In the genomic region with DNA sequence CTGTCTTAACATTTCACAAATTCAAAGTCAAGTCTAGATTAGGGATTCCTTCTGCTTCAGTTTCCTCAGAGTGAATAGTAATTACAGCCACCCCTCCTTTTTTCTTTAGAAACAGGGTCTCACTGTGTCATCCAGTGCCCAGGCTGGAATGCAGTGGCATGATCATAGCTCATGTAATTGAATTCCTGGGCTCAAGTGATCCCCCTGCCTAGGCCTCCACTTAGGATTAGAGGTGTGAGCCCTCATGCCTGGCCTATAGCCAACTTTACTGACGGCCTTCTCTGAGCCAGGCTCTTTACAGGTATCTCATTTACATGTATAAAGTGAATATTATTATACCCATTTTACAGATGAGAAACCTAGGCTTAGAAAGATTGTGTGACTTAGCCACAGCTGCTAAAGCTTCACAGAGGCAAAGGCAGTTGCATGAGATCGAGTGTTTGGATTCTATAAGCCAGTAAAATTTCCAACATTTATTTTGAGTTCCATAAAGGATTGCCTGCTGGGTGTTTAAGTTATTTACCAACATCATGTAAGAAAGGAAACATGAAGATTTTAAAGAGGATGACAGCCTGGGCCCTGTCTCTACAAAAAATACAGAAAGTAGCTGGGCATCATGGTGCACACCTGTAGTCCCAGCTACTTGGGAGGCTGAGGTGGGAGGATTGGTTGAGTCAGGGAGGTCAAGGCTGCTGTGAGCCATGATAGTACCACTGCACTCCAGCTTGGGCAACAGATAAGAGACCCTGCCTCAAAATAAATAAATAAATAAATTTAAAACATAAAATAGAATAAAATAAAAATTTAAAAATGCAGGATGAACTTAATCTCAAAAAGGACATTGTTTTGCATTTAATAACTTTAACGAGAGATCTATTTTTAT, we compare ENCODE assay signal across 8 cellular contexts. TPM values are rescaled to one million over a fixed set of nuclear protein-coding genes. Genes with fewer than 3 reads are reported as not detected.
DNase-seq lines count a peak whose midpoint lies in the region; ATAC-seq and TF ChIP-seq lines count a peak whose summit lies in the region.

No MANE protein-coding gene starts in this region.

- H3K4me2 ChIP-seq in mesenchymal stem cell (ENCODE audit: low read length, poor library complexity, severe bottlenecking): peak overlapping the region; percentile 92
- H3K4me2 ChIP-seq in neuronal stem cell (ENCODE audit: insufficient read depth, low read length, poor library complexity, severe bottlenecking): no peak overlapping the region

- no peak for DNase-seq in AG09309 (ENCODE audit: low read depth)
- DNase-seq in HFFc6: no peak
- no peak for DNase-seq in ascending aorta (ENCODE audit: low spot score in 2 of 2)
- no peak for DNase-seq in mesenchymal stem cell
- DNase-seq in neuronal stem cell (ENCODE audit: low spot score): no peak
- no peak for DNase-seq in GM10266 (ENCODE audit: extremely low spot score)
- no peak for DNase-seq in SHP77 (lab: John Stamatoyannopoulos, UW)

- H3K23ac ChIP-seq in mesenchymal stem cell (ENCODE audit: low read length in 2 of 2): no peak overlapping the region
- H3K23ac ChIP-seq in neuronal stem cell (ENCODE audit: low read depth, low read length, poor library complexity): no peak overlapping the region

- H3K36me3 ChIP-seq in ascending aorta (peaks cover 4% of the 10 kb centered on the region in 2 donors), mesenchymal stem cell (ENCODE audit: control insufficient read depth in 1 of 2, insufficient read depth in 2 of 2, low read depth in 1 of 2, low read length in 2 of 2) (peaks cover 11 to 21% of the 10 kb centered on the region in 2 experiments), neuronal stem cell (replicated peaks in 1 of 2; ENCODE audit: control insufficient read depth in 2 of 2, insufficient read depth in 2 of 2, low read length in 2 of 2) (no peaks in the 10 kb centered on the region)

- H3K79me1 ChIP-seq in mesenchymal stem cell (replicated peaks; ENCODE audit: low read length, poor library complexity, severe bottlenecking) (peaks cover 17% of the 10 kb centered on the region), neuronal stem cell (ENCODE audit: low read depth, low read length) (no peaks in the 10 kb centered on the region)

- intact Hi-C loops in ascending aorta (cut with DNase I): loop anchor here (5.0 kb wide), 3 partner anchors 443 to 1947 kb away; partner anchors contain the start of genes SMCHD1, THOC1 and USP14

- H3K4me1 ChIP-seq in ascending aorta: no peaks in the 10 kb centered on the region
- H3K4me1 ChIP-seq in mesenchymal stem cell (ENCODE audit: control insufficient read depth, insufficient read depth, low read depth, low read length): peaks cover 5% of the 10 kb centered on the region
- H3K4me1 ChIP-seq in neuronal stem cell (ENCODE audit: control insufficient read depth in 2 of 2, insufficient read depth in 1 of 2, low read depth in 1 of 2, low read length in 2 of 2): peaks cover 2 to 3% of the 10 kb centered on the region in 2 donors

- no peak overlapping the region for H2AFZ ChIP-seq in mesenchymal stem cell (ENCODE audit: low read depth, low read length)
- H2AFZ ChIP-seq in neuronal stem cell (ENCODE audit: low read length): no peak overlapping the region

- H3K27ac ChIP-seq in ascending aorta (no peak overlapping the region), mesenchymal stem cell (ENCODE audit: low read length, poor library complexity, severe bottlenecking) (no peak overlapping the region), neuronal stem cell (replicated peaks; ENCODE audit: low read length) (no peak overlapping the region)

- H3K4me3 Mint-ChIP-seq in HFFc6: peak overlapping the region; percentile 88

- H3K9me3 Mint-ChIP-seq in HFFc6: no peaks in the 10 kb centered on the region

- no peak overlapping the region for H4K8ac ChIP-seq in mesenchymal stem cell (ENCODE audit: low read length)
- H4K8ac ChIP-seq in neuronal stem cell (ENCODE audit: low read depth, low read length): no peak overlapping the region

- ATAC-seq in GM19035 (IDR thresholded peaks at IDR 0.05; ENCODE audit: unreplicated experiment): no peak

- H2BK120ac ChIP-seq in mesenchymal stem cell (ENCODE audit: low read depth, low read length) (no peak overlapping the region), neuronal stem cell (ENCODE audit: low read depth, low read length) (no peak overlapping the region)

- no peak overlapping the region for H2BK5ac ChIP-seq in mesenchymal stem cell (ENCODE audit: low read depth, low read length, poor library complexity, severe bottlenecking)
- no peak overlapping the region for H2BK5ac ChIP-seq in neuronal stem cell (ENCODE audit: low read length)

- H3K27me3 ChIP-seq in ascending aorta: no peaks in the 10 kb centered on the region
- no peaks in the 10 kb centered on the region for H3K27me3 ChIP-seq in mesenchymal stem cell (ENCODE audit: control insufficient read depth in 1 of 2, insufficient read depth in 1 of 2, low read length in 2 of 2)
- peaks cover 0 to 3% (median 0%) of the 10 kb centered on the region in 3 experiments for H3K27me3 ChIP-seq in neuronal stem cell (ENCODE audit: control insufficient read depth in 3 of 3, insufficient read depth in 3 of 3, low read depth in 1 of 3, low read length in 3 of 3)

- H3K4ac ChIP-seq in mesenchymal stem cell (ENCODE audit: low read depth in 1 of 2, low read length in 2 of 2) (no peak overlapping the region), neuronal stem cell (ENCODE audit: low read length) (no peak overlapping the region)

- H2BK12ac ChIP-seq in mesenchymal stem cell (ENCODE audit: low read length in 2 of 2) (no peak overlapping the region), neuronal stem cell (ENCODE audit: low read length) (no peak overlapping the region)

- H3K9me3 ChIP-seq in ascending aorta (no peaks in the 10 kb centered on the region), mesenchymal stem cell (ENCODE audit: control insufficient read depth, low read length) (no peaks in the 10 kb centered on the region), neuronal stem cell (replicated peaks in 1 of 2; ENCODE audit: control insufficient read depth in 2 of 2, insufficient read depth in 1 of 2, low read depth in 1 of 2, low read length in 2 of 2) (peaks cover 2 to 10% of the 10 kb centered on the region in 2 donors)

- peaks cover 21% of the 10 kb centered on the region for H3K36me3 Mint-ChIP-seq in HFFc6 (ENCODE audit: low read depth)

- no peak overlapping the region for H2AK5ac ChIP-seq in mesenchymal stem cell (ENCODE audit: low read length, severe bottlenecking)
- no peak overlapping the region for H2AK5ac ChIP-seq in neuronal stem cell (ENCODE audit: low read depth, low read length)

- H3K4me3 ChIP-seq in AG09309 (ENCODE audit: control insufficient read depth, low read depth, low read length) (peak overlapping the region; percentile 82), ascending aorta (peak overlapping the region; percentile 63 to 97), mesenchymal stem cell (ENCODE audit: insufficient read depth in 1 of 2, low read depth in 1 of 2, low read length in 2 of 2) (peak overlapping the region in 1 of 2 experiments; percentile 81), neuronal stem cell (ENCODE audit: low read length in 2 of 2) (no peak overlapping the region)

- H3K27me3 Mint-ChIP-seq in HFFc6 (ENCODE audit: insufficient read depth): no peaks in the 10 kb centered on the region; the same call in 1 of the 2 replicates

- H3K9ac ChIP-seq in mesenchymal stem cell (ENCODE audit: low read length): peak overlapping the region; percentile 91
- H3K9ac ChIP-seq in neuronal stem cell (ENCODE audit: low read depth, low read length, poor library complexity): no peak overlapping the region

- WGBS in mesenchymal stem cell: 90% methylated on average over 1 of the region's 3 CpGs
- WGBS in neuronal stem cell (ENCODE audit: extremely low coverage in 2 of 2, insufficient read length in 2 of 2, insufficient replicate concordance in 1 of 2), 2 donors: no CpG with 5 or more reads among the region's 3 CpGs

- no peak overlapping the region for H2BK15ac ChIP-seq in mesenchymal stem cell (ENCODE audit: low read depth, poor library complexity, severe bottlenecking)
- H2BK15ac ChIP-seq in neuronal stem cell (ENCODE audit: low read length): no peak overlapping the region

- no peak overlapping the region for H4K91ac ChIP-seq in mesenchymal stem cell (ENCODE audit: low read length)
- H4K91ac ChIP-seq in neuronal stem cell (ENCODE audit: low read depth, low read length, poor library complexity): no peak overlapping the region

- H3K27ac Mint-ChIP-seq in HFFc6: peak overlapping the region; percentile 76; the same call in 1 of the 2 replicates

- peaks cover 43% of the 10 kb centered on the region for H3K4me1 Mint-ChIP-seq in HFFc6 (ENCODE audit: low read depth)

- no peak overlapping the region for H3K14ac ChIP-seq in mesenchymal stem cell (ENCODE audit: low read length in 2 of 2)
- no peak overlapping the region for H3K14ac ChIP-seq in neuronal stem cell (ENCODE audit: low read length)

- H3K18ac ChIP-seq in mesenchymal stem cell (ENCODE audit: low read depth in 1 of 2, low read length in 2 of 2) (no peak overlapping the region), neuronal stem cell (ENCODE audit: low read length) (no peak overlapping the region)

- no peak for TF ChIP-seq CTCF in AG09309 (IDR thresholded peaks at IDR 0.05; ENCODE audit: control insufficient read depth, insufficient read depth, low read depth, low read length, missing control alignments)
- no peak for TF ChIP-seq CTCF in HFFc6 (IDR thresholded peaks at IDR 0.05)
- no peak for TF ChIP-seq CTCF in ascending aorta (IDR thresholded peaks at IDR 0.05)
- no peak for TF ChIP-seq CTCF in GM10266 (IDR thresholded peaks at IDR 0.05; ENCODE audit: control insufficient read depth, insufficient read depth, low read depth, missing control alignments)

RNA-seq across cellular contexts. Expression of gene ENOSF1, which starts 1.8 kb away (rescaled TPM):
- total RNA-seq in HFFc6 (2021; fragmentation: NEBNext Ultra II Directional; extraction: Animal tissue kit (Norgen Biotek cat#: 25700)): 10 to 100 TPM in 4 of 6 experiments, 1 to 10 TPM in 2; 8.3 to 15.7 (median 12.4) TPM
- total RNA-seq in ascending aorta: 178 TPM
- 19.5 TPM for polyA plus RNA-seq in mesenchymal stem cell (2013, experiment 1 of 2)
- 17.0 TPM for polyA plus RNA-seq in mesenchymal stem cell (2013, experiment 2 of 2)
- 10.9 TPM for polyA plus RNA-seq in neuronal stem cell (2013, experiment 1 of 2)
- polyA plus RNA-seq in neuronal stem cell (2013, experiment 2 of 2): 11.0 TPM

RNA-seq across cellular contexts. Expression of gene TYMS, which starts 53.2 kb away (rescaled TPM):
- total RNA-seq in HFFc6 (2021; fragmentation: NEBNext Ultra II Directional; extraction: Animal tissue kit (Norgen Biotek cat#: 25700)): 100 to 1,000 TPM in 5 of 6 experiments, 10 to 100 TPM in 1; 88.6 to 179 (median 153) TPM
- total RNA-seq in ascending aorta: 0.53 TPM
- 22.3 TPM for polyA plus RNA-seq in mesenchymal stem cell (2013, experiment 1 of 2)
- 22.3 TPM for polyA plus RNA-seq in mesenchymal stem cell (2013, experiment 2 of 2)
- polyA plus RNA-seq in neuronal stem cell (2013, experiment 1 of 2): 117 TPM
- polyA plus RNA-seq in neuronal stem cell (2013, experiment 2 of 2): 116 TPM

Comparison
In these comparisons a context has a peak if more than half of its experiments do, and no peak if none do; other contexts are left out.
1. H3K4me3 ChIP-seq: peak in AG09309 (single experiment) and ascending aorta (2 of 2); none in neuronal stem cell (0 of 2).
2. RNA of gene ENOSF1, which starts 1.8 kb away (total RNA-seq): 178 TPM in ascending aorta (single experiment); 8.3 to 15.7 TPM in HFFc6; every median in the first group is over 10 times any median in the second.
3. RNA of gene TYMS, which starts 53.2 kb away (total RNA-seq): 88.6 to 179 TPM in HFFc6; 0.53 TPM in ascending aorta (single experiment); every median in the first group is over 10 times any median in the second.